9 cellular contexts compared by ENCODE assay signal in the genomic region with DNA sequence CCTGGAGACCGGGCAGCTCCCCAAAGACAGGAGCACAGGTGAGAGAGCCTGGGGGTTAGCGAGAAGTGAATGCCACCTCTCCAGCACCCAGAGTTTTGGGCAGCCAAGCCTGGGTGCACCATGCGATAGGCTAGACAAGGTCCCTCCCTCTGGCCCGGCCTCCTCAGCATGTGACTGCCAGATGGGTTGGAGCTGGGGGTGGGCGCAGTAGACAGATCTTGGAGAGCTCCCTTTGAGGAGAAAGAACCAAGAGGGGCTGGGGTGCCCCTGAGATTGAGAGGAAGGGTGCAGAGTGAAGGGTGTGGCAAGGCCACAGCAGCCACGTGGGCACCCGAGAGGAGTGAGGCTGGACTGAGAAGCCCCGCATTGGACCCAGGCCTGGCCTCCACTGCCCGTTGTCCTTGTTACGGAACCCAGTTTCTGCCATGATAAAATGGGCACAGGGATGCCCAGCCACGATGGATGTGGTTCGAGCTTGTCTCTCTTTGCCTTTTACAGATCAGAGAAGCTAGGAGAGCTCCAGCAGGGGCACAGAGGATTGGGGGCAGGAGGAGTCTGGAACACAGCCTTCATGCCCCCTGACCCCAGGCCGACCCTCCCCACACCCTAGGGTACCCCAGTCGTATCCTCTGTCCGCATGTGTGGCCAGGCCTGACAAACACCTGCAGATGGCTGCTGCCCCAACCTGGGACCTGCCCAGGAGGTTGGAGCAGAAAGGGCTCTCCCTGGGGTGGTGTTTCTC. TPM values are rescaled to one million over a fixed set of nuclear protein-coding genes. Genes with fewer than 3 reads are reported as not detected.
A peak's percentile ranks its signal among the peaks of the same experiment; 100 is the strongest.
DNase-seq lines count a peak whose midpoint lies in the region; ATAC-seq and TF ChIP-seq lines count a peak whose summit lies in the region.
"Had no signal": no experiment of that assay in that cellular context is flagged by ENCODE, and none has a peak within 500 bp of the region (broad histone marks: within the 10 kb centered on the region; RNA-seq: fewer than 3 reads in every experiment).

No MANE protein-coding gene starts in this region.

- peak overlapping the region; percentile 20 to 90 (median 83) for H3K27ac Mint-ChIP-seq in CD4-positive, CD25-positive, alpha-beta regulatory T cell
- no peak overlapping the region for H3K27ac Mint-ChIP-seq in neural progenitor cell

- H3K4me1 Mint-ChIP-seq in CD4-positive, CD25-positive, alpha-beta regulatory T cell = peaks cover 4 to 56% (median 14%) of the 10 kb centered on the region in 4 donors
- H3K4me1 Mint-ChIP-seq in neural progenitor cell = peaks cover 47% of the 10 kb centered on the region

- peak overlapping the region; percentile 38 to 90 (median 65) for H3K4me3 Mint-ChIP-seq in CD4-positive, CD25-positive, alpha-beta regulatory T cell
- H3K4me3 Mint-ChIP-seq in neural progenitor cell = peak overlapping the region; percentile 76

- H3F3A ChIP-seq in MM.1S (ENCODE audit: insufficient read depth, low read length) (peaks cover 11% of the 10 kb centered on the region; the same call in 1 of the 2 replicates), neural progenitor cell (ENCODE audit: low read depth) (peaks cover 35% of the 10 kb centered on the region)

- no peak overlapping the region for H3K4me3 ChIP-seq in CD4-positive, CD25-positive, alpha-beta regulatory T cell (ENCODE audit: low read depth, low read length)
- H3K4me3 ChIP-seq in MM.1S (ENCODE audit: low read length) = peak overlapping the region; percentile 94
- peak overlapping the region; percentile 66 for H3K4me3 ChIP-seq in colonic mucosa
- H3K4me3 ChIP-seq in neural progenitor cell = no peak overlapping the region

- no peak for ATAC-seq in CD4-positive, CD25-positive, alpha-beta regulatory T cell (ENCODE audit: low read depth in 2 of 2)
- ATAC-seq in GM21360 (IDR thresholded peaks at IDR 0.05; ENCODE audit: unreplicated experiment) = no peak

- peak overlapping the region; percentile 97 for H3K27ac ChIP-seq in CD4-positive, CD25-positive, alpha-beta regulatory T cell (ENCODE audit: insufficient read depth, low read length, poor library complexity, severe bottlenecking)
- H3K27ac ChIP-seq in MM.1S (ENCODE audit: low read length) = peak overlapping the region; percentile 98; the same call in 1 of the 2 replicates
- peak overlapping the region; percentile 90 for H3K27ac ChIP-seq in colonic mucosa
- no peak overlapping the region for H3K27ac ChIP-seq in neural progenitor cell

- H3K9me2 ChIP-seq in MM.1S (replicated peaks; ENCODE audit: insufficient read depth, low read length) = no peaks in the 10 kb centered on the region

- no peak for DNase-seq in CD4-positive, CD25-positive, alpha-beta regulatory T cell
- no peak for DNase-seq in MM.1S
- DNase-seq in colonic mucosa = peak; percentile 56
- DNase-seq in neural progenitor cell (ENCODE audit: low spot score) = no peak
- DNase-seq in SIG-M5 (lab: John Stamatoyannopoulos, UW) = no peak
- DNase-seq in NOMO-1 treated with dmso at 0.1 percent for 144 hours (lab: John Stamatoyannopoulos, UW; ENCODE audit: unreplicated experiment) = no peak
- no peak for DNase-seq in NCI-H1092 (lab: John Stamatoyannopoulos, UW)

- H3K9ac ChIP-seq in MM.1S (ENCODE audit: low read length) (peak overlapping the region; percentile 100; the same call in 1 of the 2 replicates), colonic mucosa (ENCODE audit: low read depth in 2 of 2, low read length in 2 of 2) (peak overlapping the region; percentile 94 to 96), neural progenitor cell (no peak overlapping the region)

- H3K27me3 ChIP-seq in CD4-positive, CD25-positive, alpha-beta regulatory T cell (ENCODE audit: control insufficient read depth, insufficient read depth, low read length) = no peaks in the 10 kb centered on the region
- H3K27me3 ChIP-seq in MM.1S (replicated peaks; ENCODE audit: insufficient read depth, low read length) (no peaks in the 10 kb centered on the region), colonic mucosa (no peaks in the 10 kb centered on the region), neural progenitor cell (peaks cover 5% of the 10 kb centered on the region)

- H2AFZ ChIP-seq in MM.1S (ENCODE audit: low read length) (no peak overlapping the region), neural progenitor cell (replicated peaks) (no peak overlapping the region)

- H3K36me3 ChIP-seq in CD4-positive, CD25-positive, alpha-beta regulatory T cell (ENCODE audit: control insufficient read depth, insufficient read depth, low read length) = peaks cover 3% of the 10 kb centered on the region
- no peaks in the 10 kb centered on the region for H3K36me3 ChIP-seq in MM.1S (replicated peaks; ENCODE audit: insufficient read depth, low read length)
- no peaks in the 10 kb centered on the region for H3K36me3 ChIP-seq in colonic mucosa
- H3K36me3 ChIP-seq in neural progenitor cell = no peaks in the 10 kb centered on the region

- intact Hi-C loops in colonic mucosa (cut with DNase I) = loop anchor here (10.0 kb wide), 1 partner anchor 52 kb away; the partner anchor contains the start of genes AJM1 and PHPT1

- no peaks in the 10 kb centered on the region for H3K36me3 Mint-ChIP-seq in CD4-positive, CD25-positive, alpha-beta regulatory T cell
- peaks cover 1% of the 10 kb centered on the region for H3K36me3 Mint-ChIP-seq in neural progenitor cell

- H3K4me1 ChIP-seq in CD4-positive, CD25-positive, alpha-beta regulatory T cell (ENCODE audit: control insufficient read depth, insufficient read depth, low read length, poor library complexity, severe bottlenecking) = peaks cover 29% of the 10 kb centered on the region
- peaks cover 22% of the 10 kb centered on the region for H3K4me1 ChIP-seq in MM.1S (ENCODE audit: low read length)
- peaks cover 20% of the 10 kb centered on the region for H3K4me1 ChIP-seq in colonic mucosa
- H3K4me1 ChIP-seq in neural progenitor cell = peaks cover 37% of the 10 kb centered on the region

- H3K79me2 ChIP-seq in MM.1S (ENCODE audit: low read length) (peaks cover 18% of the 10 kb centered on the region), neural progenitor cell (ENCODE audit: low read depth) (no peaks in the 10 kb centered on the region)

- H3K9me3 ChIP-seq in CD4-positive, CD25-positive, alpha-beta regulatory T cell (ENCODE audit: control insufficient read depth in 2 of 2, low read length in 2 of 2) = no peaks in the 10 kb centered on the region
- H3K9me3 ChIP-seq in MM.1S (replicated peaks; ENCODE audit: insufficient read depth, low read length) (no peaks in the 10 kb centered on the region), colonic mucosa (no peaks in the 10 kb centered on the region), neural progenitor cell (ENCODE audit: low read depth) (no peaks in the 10 kb centered on the region)

- H3K9me3 Mint-ChIP-seq in CD4-positive, CD25-positive, alpha-beta regulatory T cell = no peaks in the 10 kb centered on the region
- H3K9me3 Mint-ChIP-seq in neural progenitor cell = no peaks in the 10 kb centered on the region

- peaks cover 18% of the 10 kb centered on the region for H3K27me3 Mint-ChIP-seq in CD4-positive, CD25-positive, alpha-beta regulatory T cell
- peaks cover 11% of the 10 kb centered on the region for H3K27me3 Mint-ChIP-seq in neural progenitor cell (ENCODE audit: insufficient read depth, low read depth)

- H3K4me2 ChIP-seq in MM.1S (ENCODE audit: low read depth, low read length) (peak overlapping the region; percentile 80; the same call in 1 of the 2 replicates), neural progenitor cell (no peak overlapping the region)

- H4K20me1 ChIP-seq in MM.1S (ENCODE audit: insufficient read depth, low read length) = no peaks in the 10 kb centered on the region
- peaks cover 10% of the 10 kb centered on the region for H4K20me1 ChIP-seq in neural progenitor cell (ENCODE audit: low read depth)

- TF ChIP-seq CTCF in MM.1S (IDR thresholded peaks at IDR 0.05; ENCODE audit: low read length) = no peak
- no peak for TF ChIP-seq CTCF in colonic mucosa (IDR thresholded peaks at IDR 0.05)
- no peak for TF ChIP-seq CTCF in neural progenitor cell (IDR thresholded peaks at IDR 0.05)

RNA-seq across cellular contexts. Expression of gene TMEM141, which starts 1.3 kb away (rescaled TPM):
- total RNA-seq in CD4-positive, CD25-positive, alpha-beta regulatory T cell = 20.7 TPM
- polyA plus RNA-seq in CD4-positive, CD25-positive, alpha-beta regulatory T cell = 10 to 100 TPM; 28.2 to 39.3 (median 35.5) TPM
- 100 to 1,000 TPM; 236 to 366 TPM for total RNA-seq in colonic mucosa
- total RNA-seq in neural progenitor cell (ENCODE audit: low replicate concordance) = 19.9 and 46.8 TPM in 2 replicates

RNA-seq across cellular contexts. Expression of gene CCDC183, which starts 3.6 kb away (rescaled TPM):
- total RNA-seq in CD4-positive, CD25-positive, alpha-beta regulatory T cell = 2.3 TPM
- polyA plus RNA-seq in CD4-positive, CD25-positive, alpha-beta regulatory T cell = under 1 TPM in 3 of 4 donors, not detected in 1; 0.16 to 0.72 (median 0.58) TPM
- total RNA-seq in colonic mucosa (10 to 100 TPM in 1 of 2 donors, 1 to 10 TPM in 1; 2.4 to 20.0 TPM), neural progenitor cell (ENCODE audit: low replicate concordance) (0.84 and 2.1 TPM in 2 replicates)

RNA-seq across cellular contexts. Expression of gene RABL6, which starts 15.3 kb away (rescaled TPM):
- 63.6 TPM for total RNA-seq in CD4-positive, CD25-positive, alpha-beta regulatory T cell
- 10 to 100 TPM in 2 of 4 donors, 1 to 10 TPM in 2; 9.4 to 13.9 (median 10.6) TPM for polyA plus RNA-seq in CD4-positive, CD25-positive, alpha-beta regulatory T cell
- total RNA-seq in colonic mucosa (100 to 1,000 TPM; 126 to 163 TPM), neural progenitor cell (ENCODE audit: low replicate concordance) (71.2 and 148 TPM in 2 replicates)

RNA-seq across cellular contexts. Expression of gene LCN15, which starts 28.2 kb away (rescaled TPM):
- not detected for total RNA-seq in CD4-positive, CD25-positive, alpha-beta regulatory T cell
- polyA plus RNA-seq in CD4-positive, CD25-positive, alpha-beta regulatory T cell = not detected
- 1 to 10 TPM in 1 of 2 donors, not detected in 1; 3.4 TPM for total RNA-seq in colonic mucosa
- not detected in 2 replicates for total RNA-seq in neural progenitor cell (ENCODE audit: low replicate concordance)
- total RNA-seq: myocyte had no signal

RNA-seq across cellular contexts. Expression of gene LCN8, which starts 34.4 kb away (rescaled TPM):
- total RNA-seq in CD4-positive, CD25-positive, alpha-beta regulatory T cell = not detected
- not detected for polyA plus RNA-seq in CD4-positive, CD25-positive, alpha-beta regulatory T cell
- total RNA-seq in colonic mucosa (not detected), neural progenitor cell (ENCODE audit: low replicate concordance) (not detected in 2 replicates)

Comparison
In these comparisons a context has a peak if more than half of its experiments do, and no peak if none do; other contexts are left out.
1. H3K4me3 ChIP-seq: peak in MM.1S (single experiment) and colonic mucosa (single experiment); none in CD4-positive, CD25-positive, alpha-beta regulatory T cell (single experiment) and neural progenitor cell (single experiment).